17 cellular contexts compared by ENCODE assay signal in genomic region chrX:34918091-34918736, GRCh38. TPM values are rescaled to one million over a fixed set of nuclear protein-coding genes. Genes with fewer than 3 reads are reported as not detected.
DNase-seq lines count a peak whose midpoint lies in the region; ATAC-seq and TF ChIP-seq lines count a peak whose summit lies in the region.
"Had no signal": no experiment of that assay in that cellular context is flagged by ENCODE, and none has a peak within 500 bp of the region (broad histone marks: within the 10 kb centered on the region; RNA-seq: fewer than 3 reads in every experiment).

No MANE protein-coding gene starts in this region.

- intact Hi-C loops in IMR-90 (cut with micrococcal nuclease) = loop anchor here (2.0 to 5.0 kb wide), 2 partner anchors 263 to 281 kb away; no protein-coding TSS in a partner anchor

- dilution Hi-C loops in IMR-90 (cut with HindIII; ENCODE audit: low sequenced_read_pairs, unreplicated experiment) = no loop called here

- no CpG with 5 or more reads among the region's 5 CpGs for WGBS in IMR-90 (ENCODE audit: extremely low coverage in 2 of 2, insufficient read length in 1 of 2), 2 experiments

- H3K27me3 ChIP-seq in IMR-90 (ENCODE audit: control insufficient read depth, insufficient read depth, low read length) = no peaks in the 10 kb centered on the region
- H3K27me3 ChIP-seq: BE2C, cardiac muscle cell had no signal

- in situ Hi-C loops in IMR-90 (cut with MboI; ENCODE audit: low sequenced_read_pairs) = no loop called here

- no peak overlapping the region for H2AFZ ChIP-seq in IMR-90 (replicated peaks; ENCODE audit: low read length, poor library complexity)

- POLR2A ChIA-PET in IMR-90 (lab: Charles Lee; ENCODE audit: unreplicated experiment) = no interaction called here

- no peak overlapping the region for H3K9ac ChIP-seq in IMR-90 (ENCODE audit: low read depth, low read length)

- no peak for TF ChIP-seq RAD21 in IMR-90 (IDR thresholded peaks at IDR 0.05; ENCODE audit: low read length)

- no peak overlapping the region for H3K4ac ChIP-seq in IMR-90 (ENCODE audit: low read depth, low read length)

- no peak overlapping the region for H3K23ac ChIP-seq in IMR-90 (ENCODE audit: low read depth, low read length)

- no peaks in the 10 kb centered on the region for H3K79me1 ChIP-seq in IMR-90 (ENCODE audit: low read depth in 1 of 2, low read length in 2 of 2)

- H3K36me3 ChIP-seq in IMR-90 (ENCODE audit: control insufficient read depth, insufficient read depth, low read length) = no peaks in the 10 kb centered on the region
- H3K36me3 ChIP-seq: BE2C, cardiac muscle cell had no signal

- H3K4me2 ChIP-seq in IMR-90 (ENCODE audit: low read depth, low read length) = peak overlapping the region; percentile 37; the same call in 1 of the 2 replicates

- TF ChIP-seq CTCF in IMR-90 (conservative IDR thresholded peaks at IDR 0.05; ENCODE audit: low read depth, low read length) (no peak), cardiac fibroblast (IDR thresholded peaks at IDR 0.05; ENCODE audit: low read depth, low read length) (no peak), GM10266 (IDR thresholded peaks at IDR 0.05; ENCODE audit: control insufficient read depth, insufficient read depth, low read depth, missing control alignments) (no peak)

- BruUV-seq in IMR-90 (replicated peaks; lab: Mats Ljungman, UMichigan) = no TSS peak

- H2AK9ac ChIP-seq in IMR-90 (replicated peaks; ENCODE audit: low read depth, low read length, poor library complexity) = no peak overlapping the region

- no peak overlapping the region for H4K8ac ChIP-seq in IMR-90 (ENCODE audit: low read depth in 2 of 2, low read length in 2 of 2)

- H4K5ac ChIP-seq in IMR-90 (ENCODE audit: low read depth, low read length) = no peak overlapping the region

- H2BK15ac ChIP-seq in IMR-90 (ENCODE audit: low read depth, low read length) = no peak overlapping the region

- H3K56ac ChIP-seq in IMR-90 (ENCODE audit: extremely low read depth, insufficient read depth, low read length) = no peak overlapping the region

- no peaks in the 10 kb centered on the region for H3K9me3 ChIP-seq in IMR-90 (ENCODE audit: control insufficient read depth, insufficient read depth, low read length)
- H3K9me3 ChIP-seq: BE2C had no signal

- no peak overlapping the region for H3K27ac ChIP-seq in IMR-90 (ENCODE audit: insufficient read depth, low read length)
- H3K27ac ChIP-seq: cardiac muscle cell had no signal

- DNase-seq in AG08395 (ENCODE audit: low spot score) (peak; percentile 39), IMR-90 (peak; percentile 66), cardiac fibroblast (ENCODE audit: low read depth in 2 of 2) (peak; percentile 31 to 75), kidney glomerular epithelial cell (lab: John Stamatoyannopoulos, UW) (peak; percentile 19), NCI-H2107 (lab: John Stamatoyannopoulos, UW) (no peak), cerebellar nuclear complex (lab: John Stamatoyannopoulos, UW) (no peak), GM10266 (ENCODE audit: extremely low spot score) (no peak)
- DNase-seq: activated effector memory CD4-positive, alpha-beta T cell treated with Interleukin-2 at 50 U/mL for 16 hours; DMS153; erythroblast; NCI-H2029 had no signal

- no peak overlapping the region for H2BK120ac ChIP-seq in IMR-90 (ENCODE audit: low read depth, low read length)

- H3K14ac ChIP-seq in IMR-90 (replicated peaks; ENCODE audit: low read depth, low read length) = no peak overlapping the region

- 0 out of 2 replicates have a peak overlapping the region, but pooled peaks have one; percentile 14 for H2BK20ac ChIP-seq in IMR-90 (ENCODE audit: low read depth, low read length)

- no peaks in the 10 kb centered on the region for H4K20me1 ChIP-seq in IMR-90 (ENCODE audit: insufficient read depth, low read length)

- no peak for TF ChIP-seq POLR2A in IMR-90 (IDR thresholded peaks at IDR 0.05; ENCODE audit: low read depth, low read length)

- no peak overlapping the region for H2AK5ac ChIP-seq in IMR-90 (ENCODE audit: low read depth, low read length)

- ATAC-seq in IMR-90 (ENCODE audit: low read depth) = peak; percentile 14; the same call in 1 of the 2 replicates
- ATAC-seq in GM21367 (IDR thresholded peaks at IDR 0.05; ENCODE audit: unreplicated experiment) = no peak

- no peak overlapping the region for H3K18ac ChIP-seq in IMR-90 (ENCODE audit: low read depth, low read length)

- CTCF ChIA-PET in IMR-90 (lab: Yijun Ruan, JAX) = interaction anchor here (0.6 to 1.5 kb wide), 6 partner anchors 10 to 950 kb away, joined by 3 to 5 read pairs (median 3); no protein-coding TSS in a partner anchor

- no peaks in the 10 kb centered on the region for H3K9me1 ChIP-seq in IMR-90 (ENCODE audit: insufficient read depth, low read length)

- H2BK5ac ChIP-seq in IMR-90 (ENCODE audit: low read depth, low read length, poor library complexity, severe bottlenecking) = no peak overlapping the region

- no peak overlapping the region for H3K4me3 ChIP-seq in IMR-90 (ENCODE audit: insufficient read depth, low read depth, low read length)
- no peak overlapping the region for H3K4me3 ChIP-seq in cardiac fibroblast (replicated peaks in 1 of 2; ENCODE audit: low read depth in 2 of 2, low read length in 2 of 2)
- H3K4me3 ChIP-seq: cardiac muscle cell, GM12878 had no signal

- H3K4me1 ChIP-seq in IMR-90 (ENCODE audit: control insufficient read depth, insufficient read depth, low read length) = no peaks in the 10 kb centered on the region
- H3K4me1 ChIP-seq: BE2C had no signal

- H4K91ac ChIP-seq in IMR-90 (ENCODE audit: insufficient read depth, low read depth, low read length) = no peak overlapping the region

TF ChIP-seq in IMR-90, 13 proteins besides CTCF, POLR2A, EP300 and RAD21:
- TF ChIP-seq MAZ (IDR thresholded peaks at IDR 0.05; ENCODE audit: borderline replicate concordance, low read depth, low read length) (no peak), NFE2L2 (IDR thresholded peaks at IDR 0.05; ENCODE audit: low read depth, low read length) (no peak), BHLHE40 (IDR thresholded peaks at IDR 0.05; ENCODE audit: low read depth, low read length) (0 out of 2 replicates have a peak, but pooled peaks have one; percentile 32), FOS (IDR thresholded peaks at IDR 0.05; ENCODE audit: low read depth, low read length) (peak; percentile 73), MXI1 (IDR thresholded peaks at IDR 0.05; ENCODE audit: borderline replicate concordance, low read depth, low read length) (no peak)
TF ChIP-seq in IMR-90: peak in this region for 2.

RNA-seq across cellular contexts. Expression of gene FAM47B, which starts 24.4 kb away (rescaled TPM):
- total RNA-seq in IMR-90 (2012; rRNA removed) = not detected in 2 replicates
- polyA plus RNA-seq in IMR-90 (2012; rRNA removed) = not detected in 2 replicates
- not detected in 2 replicates for polyA plus RNA-seq in IMR-90 (2012; cell fraction: cytosol; rRNA removed)
- polyA plus RNA-seq in IMR-90 (2012; cell fraction: nucleus; rRNA removed; ENCODE audit: low replicate concordance) = not detected in 2 replicates
- total RNA-seq: cardiac muscle cell, GM12878, mucosa of gallbladder, urinary bladder had no signal
- polyA plus RNA-seq: cardiac muscle cell, GM12878, urinary bladder had no signal

Comparison
In these comparisons a context has a peak if more than half of its experiments do, and no peak if none do; other contexts are left out.
1. DNase-seq: peak in AG08395 (single experiment), IMR-90 (single experiment), cardiac fibroblast (2 of 2) and kidney glomerular epithelial cell (single experiment); none in NCI-H2107 (single experiment), cerebellar nuclear complex (0 of 2) and GM10266 (single experiment).